In genomic region chr2:39476524-39476923, GRCh38 we compare ENCODE assay signal across 1 cellular context.
TF ChIP-seq lines count a peak whose summit lies in the region.

No MANE protein-coding gene starts in this region.

TF ChIP-seq in IMR-90, 13 proteins besides CTCF, POLR2A, EP300 and RAD21 (continued from another document):
- TF ChIP-seq USF2 (IDR thresholded peaks at IDR 0.05; ENCODE audit: low read depth, low read length) (no peak), NFE2L2 (IDR thresholded peaks at IDR 0.05; ENCODE audit: low read depth, low read length) (no peak), CEBPB (IDR thresholded peaks at IDR 0.05; ENCODE audit: low read depth, low read length) (no peak), RCOR1 (IDR thresholded peaks at IDR 0.05; ENCODE audit: insufficient replicate concordance, low read length) (no peak), SMC3 (IDR thresholded peaks at IDR 0.05; ENCODE audit: low read depth, low read length) (no peak), MAFK (IDR thresholded peaks at IDR 0.05; ENCODE audit: low read depth, low read length) (no peak), FOS (IDR thresholded peaks at IDR 0.05; ENCODE audit: low read depth, low read length) (no peak), BHLHE40 (IDR thresholded peaks at IDR 0.05; ENCODE audit: low read depth, low read length) (no peak), MXI1 (IDR thresholded peaks at IDR 0.05; ENCODE audit: borderline replicate concordance, low read depth, low read length) (no peak)
